ENCODE assay signal across 1 cellular context in the genomic region with DNA sequence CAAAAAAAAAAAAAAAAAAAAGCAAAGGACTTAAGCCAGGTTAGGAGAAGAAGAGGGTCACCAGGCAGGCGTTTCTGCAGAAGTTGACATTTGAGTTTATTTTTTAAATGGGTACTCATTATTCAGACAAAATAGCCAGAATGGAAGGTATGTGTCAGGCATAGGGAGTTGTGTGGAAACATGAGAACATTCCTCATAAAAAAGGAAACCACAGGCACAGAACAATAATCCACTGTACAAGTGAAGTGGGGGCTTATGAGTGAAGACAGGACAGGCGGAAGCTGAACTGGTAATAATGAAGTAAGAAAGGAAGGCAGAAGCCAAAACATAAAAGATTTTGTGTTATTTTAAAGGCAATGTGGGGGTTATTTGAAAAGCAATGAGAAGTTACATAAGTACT.
TF ChIP-seq lines count a peak whose summit lies in the region.

No MANE protein-coding gene starts in this region.

TF ChIP-seq in IMR-90, 13 proteins besides CTCF, POLR2A, EP300 and RAD21:
- no peak for TF ChIP-seq MXI1 (IDR thresholded peaks at IDR 0.05; ENCODE audit: borderline replicate concordance, low read depth, low read length)
- TF ChIP-seq, protein P1, sequence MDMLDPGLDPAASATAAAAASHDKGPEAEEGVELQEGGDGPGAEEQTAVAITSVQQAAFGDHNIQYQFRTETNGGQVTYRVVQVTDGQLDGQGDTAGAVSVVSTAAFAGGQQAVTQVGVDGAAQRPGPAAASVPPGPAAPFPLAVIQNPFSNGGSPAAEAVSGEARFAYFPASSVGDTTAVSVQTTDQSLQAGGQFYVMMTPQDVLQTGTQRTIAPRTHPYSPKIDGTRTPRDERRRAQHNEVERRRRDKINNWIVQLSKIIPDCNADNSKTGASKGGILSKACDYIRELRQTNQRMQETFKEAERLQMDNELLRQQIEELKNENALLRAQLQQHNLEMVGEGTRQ (IDR thresholded peaks at IDR 0.05; ENCODE audit: low read depth, low read length), result no peak
- no peak for TF ChIP-seq FOS (IDR thresholded peaks at IDR 0.05; ENCODE audit: low read depth, low read length)
- TF ChIP-seq BHLHE40 (IDR thresholded peaks at IDR 0.05; ENCODE audit: low read depth, low read length), result no peak
- no peak for TF ChIP-seq NFE2L2 (IDR thresholded peaks at IDR 0.05; ENCODE audit: low read depth, low read length)
- no peak for TF ChIP-seq CEBPB (IDR thresholded peaks at IDR 0.05; ENCODE audit: low read depth, low read length)
- TF ChIP-seq RFX5 (IDR thresholded peaks at IDR 0.05; ENCODE audit: low read depth, low read length), result no peak
- TF ChIP-seq MAFK (IDR thresholded peaks at IDR 0.05; ENCODE audit: low read depth, low read length), result no peak
- TF ChIP-seq, protein P2, sequence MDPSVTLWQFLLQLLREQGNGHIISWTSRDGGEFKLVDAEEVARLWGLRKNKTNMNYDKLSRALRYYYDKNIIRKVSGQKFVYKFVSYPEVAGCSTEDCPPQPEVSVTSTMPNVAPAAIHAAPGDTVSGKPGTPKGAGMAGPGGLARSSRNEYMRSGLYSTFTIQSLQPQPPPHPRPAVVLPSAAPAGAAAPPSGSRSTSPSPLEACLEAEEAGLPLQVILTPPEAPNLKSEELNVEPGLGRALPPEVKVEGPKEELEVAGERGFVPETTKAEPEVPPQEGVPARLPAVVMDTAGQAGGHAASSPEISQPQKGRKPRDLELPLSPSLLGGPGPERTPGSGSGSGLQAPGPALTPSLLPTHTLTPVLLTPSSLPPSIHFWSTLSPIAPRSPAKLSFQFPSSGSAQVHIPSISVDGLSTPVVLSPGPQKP (IDR thresholded peaks at IDR 0.05; ENCODE audit: borderline replicate concordance, low read depth, low read length), result no peak
- TF ChIP-seq MAZ (IDR thresholded peaks at IDR 0.05; ENCODE audit: borderline replicate concordance, low read depth, low read length), result no peak
- TF ChIP-seq RCOR1 (IDR thresholded peaks at IDR 0.05; ENCODE audit: insufficient replicate concordance, low read length), result no peak
- TF ChIP-seq CHD1 (IDR thresholded peaks at IDR 0.05; ENCODE audit: low read depth, low read length), result no peak
- TF ChIP-seq SMC3 (IDR thresholded peaks at IDR 0.05; ENCODE audit: low read depth, low read length), result no peak
